In the genomic region with DNA sequence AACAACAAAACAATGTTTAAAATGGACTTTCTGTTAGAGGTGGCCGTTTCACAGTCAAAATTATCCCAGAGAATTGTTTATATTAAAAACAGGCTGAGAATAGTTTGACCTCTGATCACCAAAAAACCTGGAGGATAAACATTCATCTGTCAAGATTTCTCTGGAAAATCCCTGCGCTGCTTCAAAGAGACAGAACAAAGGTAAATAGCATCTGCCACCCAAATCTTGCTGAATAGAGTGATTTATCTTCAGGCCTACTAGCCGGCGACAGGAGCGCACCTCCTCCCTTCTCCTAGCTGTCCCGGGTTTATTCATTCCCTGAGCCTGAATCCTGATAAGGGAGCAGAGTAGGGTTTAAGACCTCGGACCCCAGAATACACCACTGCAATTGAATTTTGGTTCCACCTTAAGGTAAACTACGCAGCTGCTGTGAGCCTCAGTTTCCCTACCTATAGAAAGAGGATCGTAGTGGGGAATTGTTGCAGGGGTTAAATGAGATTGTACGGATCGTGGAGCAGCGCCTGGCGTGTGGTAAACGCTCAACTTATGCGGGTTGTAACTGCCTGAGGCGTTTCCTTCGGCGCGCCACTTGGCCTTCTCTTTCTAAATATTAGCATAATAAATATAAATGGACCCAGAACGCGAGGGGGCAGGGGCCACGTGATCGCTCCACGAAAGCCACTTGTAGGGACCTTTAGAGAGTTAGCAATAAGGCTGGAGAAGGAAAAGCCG, we compare ENCODE assay signal across 8 cellular contexts. TPM values are rescaled to one million over a fixed set of nuclear protein-coding genes. Genes with fewer than 3 reads are reported as not detected.
A peak's percentile ranks its signal among the peaks of the same experiment; 100 is the strongest.
DNase-seq lines count a peak whose midpoint lies in the region; ATAC-seq and TF ChIP-seq lines count a peak whose summit lies in the region.

No MANE protein-coding gene starts in this region.

- peak overlapping the region; percentile 84 for H3K4me3 Mint-ChIP-seq in progenitor cell of endocrine pancreas (ENCODE audit: low read depth)

- intact Hi-C loops in right cardiac atrium (cut with DNase I), result no loop called here

- H3K9me3 ChIP-seq in adipocyte (ENCODE audit: control insufficient read depth, low read length) (no peaks in the 10 kb centered on the region), right cardiac atrium (ENCODE audit: control insufficient read depth, low read length) (no peaks in the 10 kb centered on the region)

- peak overlapping the region; percentile 96 for H3K9ac ChIP-seq in adipocyte (ENCODE audit: low read length)

- no peaks in the 10 kb centered on the region for H3K36me3 ChIP-seq in adipocyte (ENCODE audit: control insufficient read depth, insufficient read depth, low read length, severe bottlenecking)

- DNase-seq in activated CD4-positive, CD25-positive, alpha-beta regulatory T cell treated with anti-CD3 and anti-CD28 coated beads, Interleukin-2, amount 50 U/mL, for 16 hours (ENCODE audit: low read depth, low spot score), result peak; percentile 10
- no peak for DNase-seq in activated CD4-positive, CD25-positive, alpha-beta regulatory T cell treated with anti-CD3 and anti-CD28 coated beads, Interleukin-2, amount 50 U/mL, for 72 hours
- DNase-seq in NCI-H446 (lab: John Stamatoyannopoulos, UW) (peak; percentile 9 to 63), adipocyte (ENCODE audit: low read depth) (no peak), right cardiac atrium (peak; percentile 72 to 91 (median 87)), progenitor cell of endocrine pancreas (ENCODE audit: low spot score, unreplicated experiment) (no peak)
- DNase-seq in central memory CD4-positive, alpha-beta T cell, result no peak

- peaks cover 27% of the 10 kb centered on the region for H3K4me1 ChIP-seq in adipocyte (ENCODE audit: control insufficient read depth, insufficient read depth, low read length)
- peaks cover 5% of the 10 kb centered on the region for H3K4me1 ChIP-seq in right cardiac atrium (ENCODE audit: control insufficient read depth, insufficient read depth, low read length)

- TF ChIP-seq CTCF in progenitor cell of endocrine pancreas (IDR thresholded peaks at IDR 0.05; ENCODE audit: unreplicated experiment), result no peak

- no peaks in the 10 kb centered on the region for H3K27me3 Mint-ChIP-seq in progenitor cell of endocrine pancreas

- peaks cover 2% of the 10 kb centered on the region for H3K36me3 Mint-ChIP-seq in progenitor cell of endocrine pancreas (ENCODE audit: insufficient read depth)

- peaks cover 19% of the 10 kb centered on the region for H3K4me1 Mint-ChIP-seq in progenitor cell of endocrine pancreas (ENCODE audit: low read depth)

- H3K27ac Mint-ChIP-seq in progenitor cell of endocrine pancreas, result peak overlapping the region; percentile 98

- peak; percentile 27 for ATAC-seq in HG02943 (IDR thresholded peaks at IDR 0.05; ENCODE audit: low read depth, unreplicated experiment)
- no peak for ATAC-seq in right cardiac atrium

- 4% methylated on average over 25 of the region's 25 CpGs for WGBS in right cardiac atrium

- H3K4me3 ChIP-seq in adipocyte (ENCODE audit: low read length) (peak overlapping the region; percentile 84), right cardiac atrium (ENCODE audit: low read length) (peak overlapping the region; percentile 95)

- peak overlapping the region; percentile 99 for H3K27ac ChIP-seq in right cardiac atrium (ENCODE audit: low read length)

- H3K9me3 Mint-ChIP-seq in progenitor cell of endocrine pancreas (ENCODE audit: low read depth), result no peaks in the 10 kb centered on the region

- H3K27me3 ChIP-seq in adipocyte (replicated peaks; ENCODE audit: control insufficient read depth, insufficient read depth, low read length), result no peaks in the 10 kb centered on the region
- H3K27me3 ChIP-seq in right cardiac atrium (ENCODE audit: control insufficient read depth, insufficient read depth), result no peaks in the 10 kb centered on the region

RNA-seq across cellular contexts. Expression of a gene that starts 0.5 kb away (rescaled TPM):
- 10 to 100 TPM; 35.2 to 36.8 (median 36.3) TPM for total RNA-seq in right cardiac atrium
- polyA plus RNA-seq in right cardiac atrium, result 25.0 TPM
- 21.9 and 24.8 TPM in 2 replicates for total RNA-seq in progenitor cell of endocrine pancreas

Comparison
In these comparisons a context has a peak if more than half of its experiments do, and no peak if none do; other contexts are left out.
1. DNase-seq: peak in activated CD4-positive, CD25-positive, alpha-beta regulatory T cell treated with anti-CD3 and anti-CD28 coated beads, Interleukin-2, amount 50 U/mL, for 16 hours (single experiment), NCI-H446 (2 of 2) and right cardiac atrium (3 of 3); none in activated CD4-positive, CD25-positive, alpha-beta regulatory T cell treated with anti-CD3 and anti-CD28 coated beads, Interleukin-2, amount 50 U/mL, for 72 hours (single experiment), adipocyte (single experiment), progenitor cell of endocrine pancreas (single experiment) and central memory CD4-positive, alpha-beta T cell (single experiment).